17 cellular contexts compared by ENCODE assay signal in the genomic region with DNA sequence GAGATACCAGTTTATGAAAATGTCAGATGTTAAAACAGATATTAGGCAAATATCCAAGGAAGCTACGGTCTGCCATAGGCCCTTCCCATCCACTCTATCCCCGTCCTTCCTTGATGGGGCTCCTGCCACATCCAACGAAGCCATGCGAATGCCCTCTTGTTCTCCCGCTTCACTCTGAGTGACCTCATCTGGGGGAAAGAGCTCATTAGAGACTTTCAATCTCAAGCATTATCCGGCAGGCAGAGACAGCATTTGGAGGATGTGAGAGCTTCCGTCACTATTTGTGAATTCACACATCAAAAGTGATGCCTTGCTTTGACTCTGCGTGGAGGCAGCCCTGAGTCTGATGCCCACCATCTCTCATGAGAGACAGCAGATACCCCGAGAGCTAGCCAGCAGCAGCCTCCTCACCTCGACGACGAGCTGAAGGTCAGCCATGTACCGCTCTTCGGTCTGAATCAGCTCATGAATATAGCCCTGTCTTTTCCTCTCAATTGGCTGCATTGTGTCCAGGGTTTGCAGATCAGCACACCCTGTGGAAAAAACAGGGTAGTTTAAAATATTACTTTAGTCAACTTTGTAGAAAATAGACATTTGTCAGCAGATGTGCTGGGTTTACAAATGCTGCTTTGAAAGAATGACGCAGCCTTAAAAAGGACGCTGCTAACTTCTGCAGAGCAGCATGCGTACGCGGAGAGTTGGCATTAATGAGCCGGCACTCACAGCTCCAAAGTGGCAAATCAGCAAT. TPM values are rescaled to one million over a fixed set of nuclear protein-coding genes. Genes with fewer than 3 reads are reported as not detected.
"Had no signal": no experiment of that assay in that cellular context is flagged by ENCODE, and none has a peak within 500 bp of the region (broad histone marks: within the 10 kb centered on the region; RNA-seq: fewer than 3 reads in every experiment).

No MANE protein-coding gene starts in this region.

- H3K4me1 ChIP-seq: esophagus squamous epithelium, heart left ventricle, left lung, pancreas, tibial nerve had no signal

- H3K9me3 Mint-ChIP-seq: activated naive CD4-positive, alpha-beta T cell treated with anti-CD3 and anti-CD28 coated beads for 36 hours; activated T-helper 1 cell treated with anti-CD3 and anti-CD28 coated beads, Interleukin-12 subunit alpha, Interleukin-12 subunit beta, Interleukin-2, Interleukin-4 antibody, amounts not matched to agents 30 ng/mL and 10 ng/mL and 1 ng/mL, durations not matched to agents 14 hours and 24 hours and 36 hours; nephron progenitor cell; T-cell had no signal

- H3K27me3 ChIP-seq: adrenal gland, esophagus squamous epithelium, heart left ventricle, left lung, pancreas, tibial nerve had no signal

- H3K27ac Mint-ChIP-seq: activated naive CD4-positive, alpha-beta T cell treated with anti-CD3 and anti-CD28 coated beads for 36 hours; activated T-helper 1 cell treated with anti-CD3 and anti-CD28 coated beads, Interleukin-12 subunit alpha, Interleukin-12 subunit beta, Interleukin-2, Interleukin-4 antibody, amounts not matched to agents 30 ng/mL and 10 ng/mL and 1 ng/mL, durations not matched to agents 14 hours and 24 hours and 36 hours; nephron progenitor cell; T-cell had no signal

- H3K9me3 ChIP-seq: adrenal gland, esophagus squamous epithelium, heart left ventricle, left lung, pancreas, tibial nerve had no signal

- H3K4me3 Mint-ChIP-seq: activated naive CD4-positive, alpha-beta T cell treated with anti-CD3 and anti-CD28 coated beads for 36 hours; activated T-helper 1 cell treated with anti-CD3 and anti-CD28 coated beads, Interleukin-12 subunit alpha, Interleukin-12 subunit beta, Interleukin-2, Interleukin-4 antibody, amounts not matched to agents 30 ng/mL and 10 ng/mL and 1 ng/mL, durations not matched to agents 14 hours and 24 hours and 36 hours; nephron progenitor cell; T-cell had no signal

- DNase-seq: activated CD4-positive, alpha-beta T cell treated with anti-CD3 and anti-CD28 coated beads for 4 hours; activated naive CD4-positive, alpha-beta T cell treated with anti-CD3 and anti-CD28 coated beads for 36 hours; esophagus squamous epithelium; foreskin fibroblast; heart left ventricle; islet precursor cell; mesendoderm; nephron progenitor cell; pancreas; retina; stimulated activated CD4-positive, alpha-beta T cell treated with anti-CD3 and anti-CD28 coated beads, Interleukin-4, amount 100 ng/mL, for 4 hours; T-cell; WERI-Rb-1 had no signal

- ATAC-seq: heart left ventricle, left lung, pancreas, T-cell had no signal

- H3K27ac ChIP-seq: adrenal gland, esophagus squamous epithelium, heart left ventricle, left lung, pancreas, WERI-Rb-1 had no signal

- H3K4me3 ChIP-seq: adrenal gland, esophagus squamous epithelium, heart left ventricle, left lung, pancreas had no signal

- H3K27me3 Mint-ChIP-seq: T-cell had no signal

RNA-seq across cellular contexts. Expression of a gene that starts 45.9 kb away (rescaled TPM):
- total RNA-seq: activated T-helper 1 cell treated with anti-CD3 and anti-CD28 coated beads, Interleukin-12 subunit alpha, Interleukin-12 subunit beta, Interleukin-2, Interleukin-4 antibody, amounts not matched to agents 30 ng/mL and 10 ng/mL and 1 ng/mL, durations not matched to agents 14 hours and 24 hours and 36 hours had no signal
